30 cellular contexts compared by ENCODE assay signal in genomic region chr10:127888526-127889312, GRCh38. TPM values are rescaled to one million over a fixed set of nuclear protein-coding genes. Genes with fewer than 3 reads are reported as not detected.
DNase-seq lines count a peak whose midpoint lies in the region; ATAC-seq and TF ChIP-seq lines count a peak whose summit lies in the region.
"Had no signal": no experiment of that assay in that cellular context is flagged by ENCODE, and none has a peak within 500 bp of the region (broad histone marks: within the 10 kb centered on the region; RNA-seq: fewer than 3 reads in every experiment).

No MANE protein-coding gene starts in this region.

- no peaks in the 10 kb centered on the region for H4K20me1 ChIP-seq in mammary epithelial cell (ENCODE audit: insufficient read depth, low read length)

- no peak for DNase-seq in MCF 10A (ENCODE audit: unreplicated experiment)
- DNase-seq in mammary epithelial cell, result no peak
- no peak for DNase-seq in psoas muscle
- DNase-seq in NCI-H2227 treated with DMSO at 0.1 percent for 48 hours (lab: John Stamatoyannopoulos, UW), result no peak
- no peak for DNase-seq in HUDEP-2 (lab: John Stamatoyannopoulos, UW; ENCODE audit: unreplicated experiment in 76 of 76)
- DNase-seq in activated CD4-positive, alpha-beta T cell treated with anti-CD3 and anti-CD28 coated beads, Interleukin-2, amount 50 U/mL, for 4 hours, result no peak
- DNase-seq in T-helper 2 cell, result no peak
- DNase-seq: activated CD4-positive, alpha-beta T cell treated with anti-CD3 and anti-CD28 coated beads, Interleukin-2, amount 50 U/mL, for 1 hour; Caco-2; GOT3; heart right ventricle; immature natural killer cell; left lung; midbrain; NCI-H1105 treated with DMSO at 0.1 percent for 48 hours; NCI-H2081 treated with DMSO at 0.1 percent for 48 hours; NCI-H510A treated with DMSO at 0.1 percent for 48 hours; RPMI8226; stimulated activated naive CD4-positive, alpha-beta T cell; thyroid gland; WERI-Rb-1 had no signal

- H3K9me3 ChIP-seq in mammary epithelial cell (replicated peaks; ENCODE audit: insufficient read depth, low read length), result no peaks in the 10 kb centered on the region
- H3K9me3 ChIP-seq in psoas muscle, result no peaks in the 10 kb centered on the region
- H3K9me3 ChIP-seq: Caco-2, heart right ventricle, left lung, prostate gland, SK-N-SH, thyroid gland had no signal

- no peaks in the 10 kb centered on the region for H3K36me3 Mint-ChIP-seq in MCF 10A (ENCODE audit: insufficient read depth, unreplicated experiment)
- no peaks in the 10 kb centered on the region for H3K36me3 Mint-ChIP-seq in dendritic cell treated with granulocyte-macrophage colony-stimulating factor and Interleukin-4, amounts not matched to agents 40 ng/mL and 50 ng/mL, for 4 days (ENCODE audit: low read depth)
- H3K36me3 Mint-ChIP-seq: immature natural killer cell had no signal

- no TSS peak for BruUV-seq in MCF 10A (replicated peaks; lab: Mats Ljungman, UMichigan)
- no TSS peak for BruUV-seq in mammary epithelial cell (replicated peaks; lab: Mats Ljungman, UMichigan)

- in situ Hi-C loops in mammary epithelial cell (cut with MboI; ENCODE audit: low sequenced_read_pairs in 2 of 2), result no loop called here

- no peaks in the 10 kb centered on the region for H3K27me3 Mint-ChIP-seq in MCF 10A (ENCODE audit: insufficient read depth, unreplicated experiment)
- no peaks in the 10 kb centered on the region for H3K27me3 Mint-ChIP-seq in dendritic cell treated with granulocyte-macrophage colony-stimulating factor and Interleukin-4, amounts not matched to agents 40 ng/mL and 50 ng/mL, for 4 days

- H3K4me1 ChIP-seq in mammary epithelial cell (ENCODE audit: insufficient read depth, low read length) (peaks cover 12% of the 10 kb centered on the region), psoas muscle (no peaks in the 10 kb centered on the region)
- H3K4me1 ChIP-seq: prostate gland, thyroid gland had no signal

- H3K4me2 ChIP-seq in mammary epithelial cell (ENCODE audit: insufficient read depth, low read depth, low read length), result no peak overlapping the region

- H3K79me2 ChIP-seq in mammary epithelial cell (ENCODE audit: insufficient read depth, low read length), result no peaks in the 10 kb centered on the region

- no peak overlapping the region for H3K9ac ChIP-seq in mammary epithelial cell (ENCODE audit: insufficient read depth, low read length)
- H3K9ac ChIP-seq: SK-N-SH had no signal

- CTCF ChIA-PET in MCF 10A (lab: Yijun Ruan, JAX), result interaction anchor here (0.7 to 4.3 kb wide), 6 partner anchors 9 to 188 kb away, joined by 3 to 23 read pairs (median 4); no protein-coding TSS in a partner anchor
- CTCF ChIA-PET in mammary epithelial cell (lab: Charles Lee; ENCODE audit: low non-redundant PET), result no interaction called here

- TF ChIP-seq CTCF in MCF 10A (IDR thresholded peaks at IDR 0.05; ENCODE audit: unreplicated experiment) (no peak), mammary epithelial cell (conservative IDR thresholded peaks at IDR 0.05 in 1 of 2, IDR thresholded peaks at IDR 0.05 in 1 of 2; ENCODE audit: extremely low read depth in 1 of 2, insufficient read depth in 1 of 2, low read depth in 1 of 2, low read length in 2 of 2) (no peak), psoas muscle (IDR thresholded peaks at IDR 0.05) (no peak)

- H3K27me3 ChIP-seq in mammary epithelial cell (ENCODE audit: insufficient read depth, low read length) (no peaks in the 10 kb centered on the region), psoas muscle (ENCODE audit: insufficient read depth in 3 of 3, low read length in 2 of 3) (peaks cover 0 to 8% (median 7%) of the 10 kb centered on the region in 3 donors)
- H3K27me3 ChIP-seq: left lung, thyroid gland had no signal

- peak overlapping the region; percentile 89 for H3K27ac Mint-ChIP-seq in MCF 10A (ENCODE audit: low read depth, unreplicated experiment)
- peak overlapping the region; percentile 81 for H3K27ac Mint-ChIP-seq in dendritic cell treated with granulocyte-macrophage colony-stimulating factor and Interleukin-4, amounts not matched to agents 40 ng/mL and 50 ng/mL, for 4 days
- H3K27ac Mint-ChIP-seq: immature natural killer cell had no signal

- peaks cover 15% of the 10 kb centered on the region for H3K4me1 Mint-ChIP-seq in MCF 10A (ENCODE audit: insufficient read depth, unreplicated experiment)
- H3K4me1 Mint-ChIP-seq in dendritic cell treated with granulocyte-macrophage colony-stimulating factor and Interleukin-4, amounts not matched to agents 40 ng/mL and 50 ng/mL, for 4 days (ENCODE audit: low read depth), result peaks cover 71% of the 10 kb centered on the region
- H3K4me1 Mint-ChIP-seq: immature natural killer cell had no signal

- H3K4me3 Mint-ChIP-seq in MCF 10A (ENCODE audit: unreplicated experiment), result no peak overlapping the region
- H3K4me3 Mint-ChIP-seq in dendritic cell treated with granulocyte-macrophage colony-stimulating factor and Interleukin-4, amounts not matched to agents 40 ng/mL and 50 ng/mL, for 4 days, result no peak overlapping the region
- H3K4me3 Mint-ChIP-seq: immature natural killer cell, neural crest cell had no signal

- H3K27ac ChIP-seq in mammary epithelial cell (ENCODE audit: insufficient read depth, low read depth, low read length) (no peak overlapping the region), psoas muscle (peak overlapping the region; percentile 9)
- H3K27ac ChIP-seq: prostate gland, thyroid gland, WERI-Rb-1 had no signal

- POLR2A ChIA-PET in MCF 10A (lab: Yijun Ruan, JAX), result interaction anchor here (0.9 kb wide), 1 partner anchor 125 kb away, joined by 3 read pairs; no protein-coding TSS in a partner anchor

- dilution Hi-C loops in mammary epithelial cell (cut with HindIII; ENCODE audit: low sequenced_read_pairs), result no loop called here

- no peak overlapping the region for H2AFZ ChIP-seq in mammary epithelial cell (ENCODE audit: low read depth, low read length)

- H3K9me3 Mint-ChIP-seq in MCF 10A (ENCODE audit: unreplicated experiment), result no peaks in the 10 kb centered on the region
- no peaks in the 10 kb centered on the region for H3K9me3 Mint-ChIP-seq in dendritic cell treated with granulocyte-macrophage colony-stimulating factor and Interleukin-4, amounts not matched to agents 40 ng/mL and 50 ng/mL, for 4 days
- H3K9me3 Mint-ChIP-seq: immature natural killer cell, neural crest cell had no signal

- intact Hi-C loops in MCF 10A (cut with micrococcal nuclease) (no loop called here), mammary epithelial cell (cut with micrococcal nuclease) (no loop called here), psoas muscle (cut with DNase I) (no loop called here)
- intact Hi-C loops in dendritic cell treated with granulocyte-macrophage colony-stimulating factor and Interleukin-4, amounts not matched to agents 40 ng/mL and 50 ng/mL, for 4 days (cut with micrococcal nuclease), result no loop called here

- 87% methylated on average over 12 of the region's 13 CpGs for WGBS in mammary epithelial cell (ENCODE audit: low coverage, missing lambda C conversion rate)
- 42 to 62% (median 45%) methylated on average over 13 of the region's 13 CpGs for WGBS in psoas muscle, 3 donors

- no peaks in the 10 kb centered on the region for H3K36me3 ChIP-seq in mammary epithelial cell (ENCODE audit: insufficient read depth, low read length)
- no peaks in the 10 kb centered on the region for H3K36me3 ChIP-seq in psoas muscle (ENCODE audit: insufficient read depth in 1 of 2, low read depth in 1 of 2)
- H3K36me3 ChIP-seq: heart right ventricle, left lung, prostate gland, thyroid gland, WERI-Rb-1 had no signal

- ATAC-seq in psoas muscle, result peak in 1 of 4 donors; percentile 44
- ATAC-seq: HepG2 had no signal

- H3K4me3 ChIP-seq in mammary epithelial cell (replicated peaks in 1 of 3; ENCODE audit: insufficient read depth in 1 of 3, low read depth in 2 of 3, low read length in 3 of 3) (no peak overlapping the region), psoas muscle (no peak overlapping the region)
- H3K4me3 ChIP-seq: heart right ventricle, left lung, prostate gland, skin epidermis, thyroid gland had no signal

RNA-seq across cellular contexts. Expression of gene CLRN3, which starts 4.0 kb away (rescaled TPM):
- total RNA-seq in MCF 10A (2022), result not detected in 2 replicates
- total RNA-seq in mammary epithelial cell, result not detected
- not detected for polyA plus RNA-seq in mammary epithelial cell
- polyA minus RNA-seq in mammary epithelial cell, result not detected
- total RNA-seq in psoas muscle, result not detected
- under 1 TPM in 1 of 3 donors, not detected in 2; 0.03 TPM for polyA plus RNA-seq in psoas muscle
- total RNA-seq: A673, Daoy, heart right ventricle, HepG2, left lung, neural crest cell, prostate gland, thyroid gland had no signal
- polyA plus RNA-seq: BJ, heart right ventricle, HepG2, immature natural killer cell had no signal

RNA-seq across cellular contexts. Expression of gene PTPRE, which starts 18.2 kb away (rescaled TPM):
- total RNA-seq in MCF 10A (2022), result 21.8 and 34.6 TPM in 2 replicates
- 10 to 100 TPM; 44.2 to 70.5 TPM for total RNA-seq in mammary epithelial cell
- polyA plus RNA-seq in mammary epithelial cell, result 24.1 TPM
- 51.7 TPM for polyA minus RNA-seq in mammary epithelial cell
- 1 to 10 TPM; 2.7 to 4.5 (median 3.8) TPM for total RNA-seq in psoas muscle
- 1 to 10 TPM in 1 of 3 donors, under 1 TPM in 2; 0.48 to 1.5 (median 0.93) TPM for polyA plus RNA-seq in psoas muscle
